Comparison of ENCODE assay signal across 9 cellular contexts in genomic region chr19:4083677-4084546, GRCh38. TPM values are rescaled to one million over a fixed set of nuclear protein-coding genes. Genes with fewer than 3 reads are reported as not detected.
A peak's percentile ranks its signal among the peaks of the same experiment; 100 is the strongest.
DNase-seq lines count a peak whose midpoint lies in the region; ATAC-seq and TF ChIP-seq lines count a peak whose summit lies in the region.
"Had no signal": no experiment of that assay in that cellular context is flagged by ENCODE, and none has a peak within 500 bp of the region (broad histone marks: within the 10 kb centered on the region; RNA-seq: fewer than 3 reads in every experiment).

No MANE protein-coding gene starts in this region.

- H3K14ac ChIP-seq in trophoblast cell (ENCODE audit: low read length) = peak overlapping the region; percentile 69

- H4K12ac ChIP-seq in trophoblast cell (ENCODE audit: low read depth, low read length) = peak overlapping the region; percentile 40

- H4K91ac ChIP-seq in trophoblast cell (ENCODE audit: low read depth, low read length) = peak overlapping the region; percentile 88

- H3K23ac ChIP-seq in trophoblast cell (ENCODE audit: low read length) = no peak overlapping the region

- peak overlapping the region; percentile 86 for H4K8ac ChIP-seq in trophoblast cell (ENCODE audit: low read depth, low read length)

- peak overlapping the region; percentile 77 for H3K27ac ChIP-seq in colonic mucosa
- peak overlapping the region; percentile 79 for H3K27ac ChIP-seq in trophoblast cell (ENCODE audit: low read depth, low read length)

- H3K4me3 ChIP-seq in colonic mucosa = no peak overlapping the region
- H3K4me3 ChIP-seq in trophoblast cell (ENCODE audit: low read depth, low read length) = no peak overlapping the region

- peaks cover 1% of the 10 kb centered on the region for H3K79me2 ChIP-seq in trophoblast cell (ENCODE audit: control insufficient read depth, insufficient read depth, low read length, poor library complexity)

- H3K18ac ChIP-seq in trophoblast cell (ENCODE audit: low read length) = peak overlapping the region; percentile 86

- peak overlapping the region; percentile 73 for H2AK5ac ChIP-seq in trophoblast cell (ENCODE audit: low read length)

- TF ChIP-seq CTCF in colonic mucosa (IDR thresholded peaks at IDR 0.05) = no peak

- H3K36me3 ChIP-seq in colonic mucosa (no peaks in the 10 kb centered on the region), trophoblast cell (ENCODE audit: control insufficient read depth in 1 of 2, insufficient read depth in 2 of 2, low read length in 2 of 2) (peaks cover 3 to 6% of the 10 kb centered on the region in 2 experiments)

- peaks cover 28% of the 10 kb centered on the region for H3K4me1 ChIP-seq in colonic mucosa
- H3K4me1 ChIP-seq in trophoblast cell (ENCODE audit: control insufficient read depth in 1 of 2, insufficient read depth in 2 of 2, low read length in 2 of 2) = peaks cover 26 to 28% of the 10 kb centered on the region in 2 experiments

- TF ChIP-seq RAD21 in Ishikawa (IDR thresholded peaks at IDR 0.05; ENCODE audit: low read depth) = peak; percentile 10; the same call in 1 of the 2 replicates

- ATAC-seq in GM18873 (IDR thresholded peaks at IDR 0.05; ENCODE audit: low FRiP score, unreplicated experiment) = no peak
- ATAC-seq in HG02884 (IDR thresholded peaks at IDR 0.05; ENCODE audit: unreplicated experiment) = no peak
- ATAC-seq in HG03280 (IDR thresholded peaks at IDR 0.05; ENCODE audit: unreplicated experiment) = no peak

- H3K4ac ChIP-seq in trophoblast cell (ENCODE audit: low read depth, low read length) = peak overlapping the region; percentile 52

- intact Hi-C loops in colonic mucosa (cut with DNase I) = no loop called here

- H3K4me2 ChIP-seq in trophoblast cell (ENCODE audit: low read length) = peak overlapping the region; percentile 20

- H3K9ac ChIP-seq in colonic mucosa (ENCODE audit: low read depth in 2 of 2, low read length in 2 of 2) = peak overlapping the region; percentile 70 to 73
- no peak overlapping the region for H3K9ac ChIP-seq in trophoblast cell (ENCODE audit: low read length)

- no peaks in the 10 kb centered on the region for H3K27me3 ChIP-seq in colonic mucosa
- no peaks in the 10 kb centered on the region for H3K27me3 ChIP-seq in trophoblast cell (ENCODE audit: insufficient read depth, low read length)

- peak overlapping the region; percentile 81 for H2BK12ac ChIP-seq in trophoblast cell (ENCODE audit: low read length)

- WGBS in trophoblast cell (ENCODE audit: extremely low coverage, insufficient coverage, insufficient read length) = no CpG with 5 or more reads among the region's 28 CpGs

- H3K9me3 ChIP-seq in colonic mucosa (no peaks in the 10 kb centered on the region), trophoblast cell (ENCODE audit: insufficient read depth, low read depth, low read length) (no peaks in the 10 kb centered on the region)

- H2BK5ac ChIP-seq in trophoblast cell (ENCODE audit: low read depth, low read length, poor library complexity) = peak overlapping the region; percentile 71

- peak; percentile 34; the same call in 1 of the 2 replicates for TF ChIP-seq EP300 in Ishikawa (IDR thresholded peaks at IDR 0.05; ENCODE audit: borderline replicate concordance)

- peak overlapping the region; percentile 73 for H2AFZ ChIP-seq in trophoblast cell (ENCODE audit: insufficient read depth, low read length, poor library complexity)

- peak overlapping the region; percentile 30 for H2BK120ac ChIP-seq in trophoblast cell (ENCODE audit: insufficient read depth, low read length, poor library complexity)

- DNase-seq in COLO668 (lab: John Stamatoyannopoulos, UW; ENCODE audit: unreplicated experiment) (peak; percentile 76), colonic mucosa (peak; percentile 73), trophoblast cell (peak; percentile 92 to 93), C1 segment of cervical spinal cord (lab: John Stamatoyannopoulos, UW) (no peak)
- DNase-seq: right cardiac atrium had no signal

- H3K79me1 ChIP-seq in trophoblast cell (ENCODE audit: low read length) = peaks cover 15% of the 10 kb centered on the region

TF ChIP-seq in Ishikawa, 13 proteins besides CTCF, POLR2A, EP300 and RAD21:
- TF ChIP-seq MAX (IDR thresholded peaks at IDR 0.05) (peak; percentile 67; the same call in 1 of the 2 replicates), USF1 (IDR thresholded peaks at IDR 0.05) (peak; percentile 69; the same call in 1 of the 2 replicates), REST (IDR thresholded peaks at IDR 0.05; ENCODE audit: low read depth) (no peak), NFIC (IDR thresholded peaks at IDR 0.05) (peak; percentile 52), TCF12 (IDR thresholded peaks at IDR 0.05; ENCODE audit: low read depth) (peak; percentile 90), YY1 (IDR thresholded peaks at IDR 0.05; ENCODE audit: low read depth) (0 out of 2 replicates have a peak, but pooled peaks have one; percentile 16), TAF1 (IDR thresholded peaks at IDR 0.05; ENCODE audit: low read depth) (no peak), TEAD4 (IDR thresholded peaks at IDR 0.05) (no peak), ZBTB7A (IDR thresholded peaks at IDR 0.05; ENCODE audit: low read depth) (peak; percentile 68; the same call in 1 of the 2 replicates), FOXM1 (IDR thresholded peaks at IDR 0.05; ENCODE audit: borderline replicate concordance, low read depth) (no peak), EGR1 (IDR thresholded peaks at IDR 0.05) (no peak), CEBPB (IDR thresholded peaks at IDR 0.05) (no peak), CREB1 (IDR thresholded peaks at IDR 0.05; ENCODE audit: low read depth) (no peak)

RNA-seq across cellular contexts. Expression of gene ZBTB7A, which starts 17.2 kb away (rescaled TPM):
- total RNA-seq in colonic mucosa = 100 to 1,000 TPM; 110 to 123 TPM
- polyA plus RNA-seq in trophoblast cell (2013) = 33.3 and 34.5 TPM in 2 replicates

RNA-seq across cellular contexts. Expression of gene MAP2K2, which starts 40.0 kb away (rescaled TPM):
- 100 to 1,000 TPM; 211 to 260 TPM for total RNA-seq in colonic mucosa
- polyA plus RNA-seq in trophoblast cell (2013) = 150 and 155 TPM in 2 replicates

Comparison
In these comparisons a context has a peak if more than half of its experiments do, and no peak if none do; other contexts are left out.
1. DNase-seq: peak in COLO668 (single experiment), colonic mucosa (single experiment) and trophoblast cell (2 of 2); none in C1 segment of cervical spinal cord (0 of 14).